In the genomic region with DNA sequence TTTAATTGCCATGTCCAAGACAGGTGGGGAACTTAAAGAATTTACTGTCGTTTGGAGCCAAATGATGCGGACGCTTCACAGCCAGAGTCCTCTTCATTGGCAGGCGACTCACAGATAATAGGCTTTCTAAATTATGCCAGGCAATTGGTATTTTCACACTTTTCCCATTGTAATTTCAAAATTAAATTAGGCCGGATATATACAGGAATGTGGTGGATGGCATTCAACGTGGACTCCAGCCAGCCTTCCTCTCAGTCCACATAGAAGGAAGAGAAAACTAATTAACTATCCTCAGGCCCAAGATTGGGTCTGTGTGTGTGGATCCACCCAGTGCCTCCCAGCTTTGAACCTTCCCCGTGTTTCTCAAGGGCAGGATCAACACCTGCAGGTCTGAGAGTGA, we compare ENCODE assay signal across 35 cellular contexts.
"Had no signal": no experiment of that assay in that cellular context is flagged by ENCODE, and none has a peak within 500 bp of the region (broad histone marks: within the 10 kb centered on the region; RNA-seq: fewer than 3 reads in every experiment).

No MANE protein-coding gene starts in this region.

- DNase-seq: activated B cell treated with CpG ODN at 0.5 μM for 24 hours; activated CD4-positive, alpha-beta memory T cell treated with anti-CD3 and anti-CD28 coated beads for 36 hours; activated CD4-positive, alpha-beta T cell treated with anti-CD3 and anti-CD28 coated beads for 4 hours; activated CD4-positive, alpha-beta T cell treated with anti-CD3 and anti-CD28 coated beads, Interleukin-2, amount 10 ng/mL, durations not matched to agents 24 days and 14 days; activated CD4-positive, alpha-beta T cell treated with anti-CD3 and anti-CD28 coated beads, Interleukin-2, amount 50 U/mL, for 1 hour; activated CD4-positive, alpha-beta T cell treated with anti-CD3 and anti-CD28 coated beads, Interleukin-2, amount 50 U/mL, for 4 hours; activated CD4-positive, CD25-positive, alpha-beta regulatory T cell treated with anti-CD3 and anti-CD28 coated beads, Interleukin-2, amount 50 U/mL, for 72 hours; activated CD8-positive, alpha-beta memory T cell treated with anti-CD3 and anti-CD28 coated beads, Interleukin-2, amount 50 U/mL, for 4 hours; activated CD8-positive, alpha-beta T cell treated with anti-CD3 and anti-CD28 coated beads for 36 hours; activated effector memory CD4-positive, alpha-beta T cell treated with anti-CD3 and anti-CD28 coated beads, Interleukin-2, amount 50 U/mL, for 16 hours; activated gamma-delta T cell treated with Interleukin-2 at 50 U/mL for 16 hours; activated naive CD4-positive, alpha-beta T cell; activated naive CD4-positive, alpha-beta T cell treated with anti-CD3 and anti-CD28 coated beads for 36 hours; activated naive CD4-positive, alpha-beta T cell treated with anti-CD3 and anti-CD28 coated beads, Interleukin-2, amount 50 U/mL, for 16 hours; activated naive CD8-positive, alpha-beta T cell treated with anti-CD3 and anti-CD28 coated beads for 36 hours; activated T-cell treated with anti-CD3 and anti-CD28 coated beads for 4 hours; activated T-cell treated with anti-CD3 and anti-CD28 coated beads, Interleukin-2, amount 50 U/mL, for 1 hour; activated T-cell treated with anti-CD3 and anti-CD28 coated beads, Interleukin-2, amount 50 U/mL, for 4 hours; activated T-cell treated with anti-CD3 and anti-CD28 coated beads, Interleukin-2, amount 50 U/mL, for 72 hours; adrenal gland; amniotic stem cell; aorta; body of pancreas; brain microvascular endothelial cell; central memory CD4-positive, alpha-beta T cell; cerebellar nuclear complex; T-helper 1 cell; T-helper 2 cell; T-helper 9 cell had no signal

- H3K36me3 ChIP-seq: adrenal gland, brain microvascular endothelial cell, breast epithelium had no signal

- H3K9me3 ChIP-seq: adrenal gland, body of pancreas, breast epithelium had no signal

- H3K4me3 ChIP-seq: adrenal gland, body of pancreas, breast epithelium had no signal

- ATAC-seq: activated CD8-positive, alpha-beta T cell treated with anti-CD3 and anti-CD28 coated beads for 36 hours; activated naive CD4-positive, alpha-beta T cell treated with anti-CD3 and anti-CD28 coated beads, Interleukin-2, amount 50 U/mL, for 72 hours; activated T-cell treated with anti-CD3 and anti-CD28 coated beads, Interleukin-2, amount 50 U/mL, for 4 hours; activated T-cell treated with anti-CD3 and anti-CD28 coated beads, Interleukin-2, amount 50 U/mL, for 72 hours; activated T-helper 17 cell treated with anti-CD3 and anti-CD28 coated beads, Interleukin-2, amount 50 U/mL, for 72 hours; body of pancreas had no signal

- H3K27me3 ChIP-seq: adrenal gland, body of pancreas, brain microvascular endothelial cell, breast epithelium had no signal

- FAIRE-seq: astrocyte, TTC549 had no signal

- H3K27ac ChIP-seq: adrenal gland, body of pancreas, brain microvascular endothelial cell, breast epithelium, VCaP had no signal

- H3K4me1 ChIP-seq: adrenal gland, body of pancreas, breast epithelium had no signal
